ENCODE assay signal across 20 cellular contexts in genomic region chr17:27490391-27490790, GRCh38.
"Had no signal": no experiment of that assay in that cellular context is flagged by ENCODE, and none has a peak within 500 bp of the region (broad histone marks: within the 10 kb centered on the region; RNA-seq: fewer than 3 reads in every experiment).

No MANE protein-coding gene starts in this region.

- H3K36me3 ChIP-seq: ovary, right atrium auricular region, tibial nerve had no signal

- H3K9me3 ChIP-seq: ovary, right atrium auricular region, testis, tibial nerve had no signal

- ATAC-seq: foreskin keratinocyte, left colon, left ventricle myocardium superior had no signal

- H3K4me3 Mint-ChIP-seq: central memory CD8-positive, alpha-beta T cell; naive B cell; neural crest cell had no signal

- H3K4me2 ChIP-seq: hepatocyte had no signal

- H3K36me3 Mint-ChIP-seq: naive B cell had no signal

- H3K4me3 ChIP-seq: hepatocyte, lung, ovary, right atrium auricular region, testis, tibial nerve had no signal

- H3K27me3 Mint-ChIP-seq: central memory CD8-positive, alpha-beta T cell; naive B cell had no signal

- H3K27me3 ChIP-seq: foreskin keratinocyte, hepatocyte, ovary, right atrium auricular region, testis, tibial nerve had no signal

- FAIRE-seq: small intestine had no signal

- H3K4me1 ChIP-seq: foreskin keratinocyte, testis had no signal

- H3K9me3 Mint-ChIP-seq: central memory CD8-positive, alpha-beta T cell; naive B cell; neural crest cell had no signal

- H2AFZ ChIP-seq: hepatocyte had no signal

- H3K27ac ChIP-seq: epithelial cell of prostate, foreskin keratinocyte, ovary, testis had no signal

- DNase-seq: effector memory CD4-positive, alpha-beta T cell; foreskin keratinocyte; head of caudate nucleus; left colon; left ventricle myocardium superior; mesendoderm; naive B cell; nucleus accumbens; ovary; small intestine; stimulated activated CD4-positive, alpha-beta T cell treated with anti-CD3 and anti-CD28 coated beads, Interleukin-2, amount 100 ng/mL, for 48 hours; stimulated activated naive CD4-positive, alpha-beta T cell treated with Interleukin-2 at 50 U/mL for 16 hours; testis had no signal
